Comparison of ENCODE assay signal across 8 cellular contexts in genomic region chr10:24720096-24720495, GRCh38. TPM values are rescaled to one million over a fixed set of nuclear protein-coding genes. Genes with fewer than 3 reads are reported as not detected.
A peak's percentile ranks its signal among the peaks of the same experiment; 100 is the strongest.
DNase-seq lines count a peak whose midpoint lies in the region; ATAC-seq, FAIRE-seq and TF ChIP-seq lines count a peak whose summit lies in the region.

No MANE protein-coding gene starts in this region.

- H3K9me2 ChIP-seq in Karpas-422 (replicated peaks; ENCODE audit: insufficient read depth, low read length), result no peaks in the 10 kb centered on the region

- H4K20me1 ChIP-seq in GM12878 (ENCODE audit: control insufficient read depth, insufficient read depth), result no peaks in the 10 kb centered on the region
- peaks cover 67% of the 10 kb centered on the region for H4K20me1 ChIP-seq in smooth muscle cell (ENCODE audit: low read depth)
- H4K20me1 ChIP-seq in Karpas-422 (ENCODE audit: insufficient read depth, low read depth, low read length), result no peaks in the 10 kb centered on the region

- H3K9me3 ChIP-seq in GM12878 (replicated peaks; ENCODE audit: control insufficient read depth, insufficient read depth, low read length) (no peaks in the 10 kb centered on the region), iPS-18c (ENCODE audit: control insufficient read depth, insufficient read depth, low read length) (no peaks in the 10 kb centered on the region), smooth muscle cell (replicated peaks; ENCODE audit: low read depth) (no peaks in the 10 kb centered on the region), uterus (no peaks in the 10 kb centered on the region), Karpas-422 (ENCODE audit: low read length) (no peaks in the 10 kb centered on the region)

- no peak for ATAC-seq in GM12878

- SMC1A ChIA-PET in GM12878 (lab: Charles Lee; ENCODE audit: uncharacterized antibody, unreplicated experiment), result interaction anchor here (1.5 to 4.0 kb wide), 5 partner anchors 10 to 228 kb away, joined by 3 to 24 read pairs (median 5); no protein-coding TSS in a partner anchor

- intact Hi-C loops in GM12878 (cut with micrococcal nuclease; ENCODE audit: unreplicated experiment) (loop anchor here (2.0 to 10.0 kb wide), 6 partner anchors 13 to 362 kb away; partner anchors contain the start of genes ENKUR and THNSL1), uterus (cut with DNase I; ENCODE audit: low total_unique reads) (loop anchor here (10.0 kb wide), 1 partner anchor 235 kb away; the partner anchor contains the start of gene PRTFDC1)

- H3K9ac ChIP-seq in GM12878 (ENCODE audit: control insufficient read depth, insufficient read depth, low read length), result no peak overlapping the region
- H3K9ac ChIP-seq in smooth muscle cell (ENCODE audit: low read depth), result no peak overlapping the region
- no peak overlapping the region for H3K9ac ChIP-seq in Karpas-422 (ENCODE audit: low read length)

- POLR2A ChIA-PET in GM12878 (lab: Charles Lee), result interaction anchor here (1.9 kb wide), 1 partner anchor 13 kb away, joined by 14 read pairs; no protein-coding TSS in a partner anchor

- H3K4me2 ChIP-seq in GM12878 (ENCODE audit: control insufficient read depth, insufficient read depth) (peak overlapping the region; percentile 21; the same call in 1 of the 2 replicates), smooth muscle cell (peak overlapping the region; percentile 89), Karpas-422 (ENCODE audit: low read depth, low read length, poor library complexity, severe bottlenecking) (no peak overlapping the region)

- DNase-seq in HFF-Myc (ENCODE audit: extremely low read depth, low read depth) (no peak), GM12878 (ENCODE audit: low read depth, low spot score) (no peak), smooth muscle cell (lab: John Stamatoyannopoulos, UW; ENCODE audit: unreplicated experiment) (no peak), uterus (no peak), NCI-H146 (lab: John Stamatoyannopoulos, UW) (no peak), HK-2 (ENCODE audit: unreplicated experiment) (no peak), Karpas-422 (no peak)

- H2AFZ ChIP-seq in GM12878 (ENCODE audit: control insufficient read depth, low read depth, low read length) (no peak overlapping the region), smooth muscle cell (ENCODE audit: low read depth) (no peak overlapping the region), Karpas-422 (ENCODE audit: low read length) (no peak overlapping the region)

- TF ChIP-seq POLR2A in GM12878 (IDR thresholded peaks at IDR 0.05; ENCODE audit: low read depth, low read length) (no peak), uterus (IDR thresholded peaks at IDR 0.05) (no peak)

- H3K27ac ChIP-seq in GM12878 (ENCODE audit: control insufficient read depth, insufficient read depth) (no peak overlapping the region), smooth muscle cell (ENCODE audit: low read depth) (no peak overlapping the region), uterus (peak overlapping the region in 1 of 2 donors; percentile 97), Karpas-422 (ENCODE audit: low read length) (no peak overlapping the region)

- TF ChIP-seq RAD21 in GM12878 (IDR thresholded peaks at IDR 0.05; ENCODE audit: insufficient read depth, low read depth, low read length), result no peak

- no peaks in the 10 kb centered on the region for H3K27me3 ChIP-seq in GM12878 (replicated peaks in 1 of 2; ENCODE audit: control insufficient read depth in 2 of 2, insufficient read depth in 2 of 2, low read length in 1 of 2)
- H3K27me3 ChIP-seq in smooth muscle cell (ENCODE audit: low read depth), result no peaks in the 10 kb centered on the region
- no peaks in the 10 kb centered on the region for H3K27me3 ChIP-seq in uterus
- H3K27me3 ChIP-seq in Karpas-422 (ENCODE audit: low read length), result no peaks in the 10 kb centered on the region

- FAIRE-seq in GM12878 (lab: Jason Lieb, UNC), result no peak

- H3F3A ChIP-seq in smooth muscle cell (ENCODE audit: low read depth), result no peaks in the 10 kb centered on the region

- H3K4me1 ChIP-seq in GM12878 (ENCODE audit: control insufficient read depth, insufficient read depth, low read length) (peaks cover 6% of the 10 kb centered on the region; the same call in 1 of the 2 replicates), smooth muscle cell (ENCODE audit: low read depth) (peaks cover 38% of the 10 kb centered on the region), uterus (peaks cover 0 to 9% of the 10 kb centered on the region in 2 donors), Karpas-422 (ENCODE audit: low read length) (peaks cover 14% of the 10 kb centered on the region)

- no peak for TF ChIP-seq EP300 in GM12878 (IDR thresholded peaks at IDR 0.05; ENCODE audit: borderline replicate concordance in 1 of 2, control insufficient read depth in 1 of 2, low read depth in 2 of 2, low read length in 2 of 2)

- CTCF ChIA-PET in GM12878 (lab: Yijun Ruan, JAX), result interaction anchor here (1.2 to 2.1 kb wide), 3 partner anchors 10 to 102 kb away, joined by 5 to 9 read pairs (median 7); no protein-coding TSS in a partner anchor

- peaks cover 8% of the 10 kb centered on the region for H3K79me2 ChIP-seq in GM12878 (ENCODE audit: control insufficient read depth, insufficient read depth, low read length)
- peaks cover 75% of the 10 kb centered on the region for H3K79me2 ChIP-seq in smooth muscle cell (ENCODE audit: low read depth)
- H3K79me2 ChIP-seq in Karpas-422 (ENCODE audit: low read length), result no peaks in the 10 kb centered on the region

- in situ Hi-C loops in GM12878 (cut with MboI), result no loop called here

- RAD21 ChIA-PET in GM12878 (lab: Charles Lee; ENCODE audit: unreplicated experiment), result interaction anchor here (1.3 to 2.4 kb wide), 3 partner anchors 13 to 103 kb away, joined by 3 to 11 read pairs (median 9); no protein-coding TSS in a partner anchor

- TF ChIP-seq CTCF in HFF-Myc (IDR thresholded peaks at IDR 0.05; ENCODE audit: low read depth, low read length, missing control alignments) (no peak), GM12878 (IDR thresholded peaks at IDR 0.05 in 2 of 3, conservative IDR thresholded peaks at IDR 0.05 in 1 of 3; ENCODE audit: control insufficient read depth in 2 of 3, extremely low read depth in 1 of 3, insufficient read depth in 1 of 3, low read depth in 3 of 3, low read length in 3 of 3) (no peak), smooth muscle cell (IDR thresholded peaks at IDR 0.05; ENCODE audit: borderline replicate concordance, insufficient read depth, poor library complexity, severe bottlenecking) (no peak), uterus (IDR thresholded peaks at IDR 0.05) (no peak)

- BruUV-seq in GM12878 (replicated peaks; lab: Mats Ljungman, UMichigan), result no TSS peak

- no peaks in the 10 kb centered on the region for H3K36me3 ChIP-seq in GM12878 (ENCODE audit: control insufficient read depth in 2 of 2, insufficient read depth in 2 of 2, low read length in 1 of 2)
- no peaks in the 10 kb centered on the region for H3K36me3 ChIP-seq in smooth muscle cell (ENCODE audit: low read depth)
- no peaks in the 10 kb centered on the region for H3K36me3 ChIP-seq in uterus
- H3K36me3 ChIP-seq in Karpas-422 (ENCODE audit: insufficient read depth, low read length), result no peaks in the 10 kb centered on the region

- H3K4me3 ChIP-seq in HFF-Myc (replicated peaks; ENCODE audit: low read depth, low read length), result peak overlapping the region; percentile 78
- H3K4me3 ChIP-seq in GM12878, result peak overlapping the region; percentile 80
- H3K4me3 ChIP-seq in iPS-18c (ENCODE audit: insufficient read depth, low read depth, low read length), result peak overlapping the region; percentile 0; the same call in 1 of the 2 replicates
- peak overlapping the region; percentile 71 for H3K4me3 ChIP-seq in smooth muscle cell
- peak overlapping the region in 1 of 2 donors; percentile 82 for H3K4me3 ChIP-seq in uterus
- H3K4me3 ChIP-seq in Karpas-422 (ENCODE audit: low read length), result no peak overlapping the region

- WGBS in GM12878 (ENCODE audit: insufficient coverage, insufficient replicate concordance, low lambda C conversion rate, missing lambda C conversion rate), result 81% methylated on average over 2 of the region's 2 CpGs
- WGBS in smooth muscle cell (ENCODE audit: low lambda C conversion rate), result 24% methylated on average over 2 of the region's 2 CpGs

TF ChIP-seq in GM12878, 131 proteins besides CTCF, POLR2A, EP300 and RAD21:
- TF ChIP-seq ZSCAN29 (IDR thresholded peaks at IDR 0.05), result no peak
- TF ChIP-seq RCOR1 (conservative IDR thresholded peaks at IDR 0.05; ENCODE audit: low read depth, low read length), result no peak
- no peak for TF ChIP-seq JUND (IDR thresholded peaks at IDR 0.05; ENCODE audit: low read depth, low read length)
- TF ChIP-seq CHD4 (IDR thresholded peaks at IDR 0.05), result no peak

RNA-seq across cellular contexts. Expression of gene ARHGAP21, which starts 3.6 kb away (rescaled TPM):
- 415 and 429 TPM in 2 replicates for total RNA-seq in GM12878 (2013; cell fraction: nucleolus; rRNA removed)
- total RNA-seq in GM12878 (2014; rRNA removed) (40.8 and 44.4 TPM in 2 replicates), GM12878 (2014; rRNA removed; fragmentation: Illumina TruSeq; extraction: Trizol) (56.7 and 61.5 TPM in 2 replicates), GM12878 (2021) (50.7 and 55.0 TPM in 2 replicates), smooth muscle cell (59.1 and 66.0 TPM in 2 replicates), uterus (100 to 1,000 TPM in 2 of 4 donors, 10 to 100 TPM in 2; 90.4 to 168 (median 124) TPM)
- 10.5 TPM for polyA plus RNA-seq in GM12878 (2011; ENCODE audit: low read depth)
- polyA plus RNA-seq in GM12878 (2011; rRNA removed) (100 and 103 TPM in 2 replicates), GM12878 (2014; fragmentation: Illumina TruSeq; extraction: Trizol) (58.9 and 68.4 TPM in 2 replicates), GM12878 (2014; fragmentation: Nextera tagmentation; extraction: Ambion mirVana) (10 to 100 TPM; 11.7 to 12.2 TPM), GM12878 (2014; rRNA removed) (30.2 and 34.3 TPM in 2 replicates), GM12878 (2016; fragmentation: Nextera tagmentation; extraction: Ambion mirVana) (10 to 100 TPM; 12.7 to 14.6 TPM), smooth muscle cell (8.9 and 11.8 TPM in 2 replicates)
- polyA plus RNA-seq in GM12878 (2011; cell fraction: cytosol; rRNA removed), result 47.0 and 48.2 TPM in 2 replicates
- polyA plus RNA-seq in GM12878 (2011; cell fraction: nucleus; rRNA removed), result 161 and 233 TPM in 2 replicates
- polyA plus RNA-seq in GM12878 (2012), result 13.4 and 14.7 TPM in 2 replicates
- 96.1 and 161 TPM in 2 replicates for polyA minus RNA-seq in GM12878 (2011; rRNA and poly(A)+ RNA removed)
- polyA minus RNA-seq in GM12878 (2011; cell fraction: cytosol; rRNA and poly(A)+ RNA removed), result 36.5 and 64.2 TPM in 2 replicates
- 123 and 145 TPM in 2 replicates for polyA minus RNA-seq in GM12878 (2011; cell fraction: nucleus; rRNA and poly(A)+ RNA removed)
- 3.1 and 11.6 TPM in 2 replicates for total RNA-seq in Karpas-422 (2014; rRNA removed; shearing (Covaris generic); ENCODE audit: low replicate concordance)
